ENCODE assay signal across 9 cellular contexts in the genomic region with DNA sequence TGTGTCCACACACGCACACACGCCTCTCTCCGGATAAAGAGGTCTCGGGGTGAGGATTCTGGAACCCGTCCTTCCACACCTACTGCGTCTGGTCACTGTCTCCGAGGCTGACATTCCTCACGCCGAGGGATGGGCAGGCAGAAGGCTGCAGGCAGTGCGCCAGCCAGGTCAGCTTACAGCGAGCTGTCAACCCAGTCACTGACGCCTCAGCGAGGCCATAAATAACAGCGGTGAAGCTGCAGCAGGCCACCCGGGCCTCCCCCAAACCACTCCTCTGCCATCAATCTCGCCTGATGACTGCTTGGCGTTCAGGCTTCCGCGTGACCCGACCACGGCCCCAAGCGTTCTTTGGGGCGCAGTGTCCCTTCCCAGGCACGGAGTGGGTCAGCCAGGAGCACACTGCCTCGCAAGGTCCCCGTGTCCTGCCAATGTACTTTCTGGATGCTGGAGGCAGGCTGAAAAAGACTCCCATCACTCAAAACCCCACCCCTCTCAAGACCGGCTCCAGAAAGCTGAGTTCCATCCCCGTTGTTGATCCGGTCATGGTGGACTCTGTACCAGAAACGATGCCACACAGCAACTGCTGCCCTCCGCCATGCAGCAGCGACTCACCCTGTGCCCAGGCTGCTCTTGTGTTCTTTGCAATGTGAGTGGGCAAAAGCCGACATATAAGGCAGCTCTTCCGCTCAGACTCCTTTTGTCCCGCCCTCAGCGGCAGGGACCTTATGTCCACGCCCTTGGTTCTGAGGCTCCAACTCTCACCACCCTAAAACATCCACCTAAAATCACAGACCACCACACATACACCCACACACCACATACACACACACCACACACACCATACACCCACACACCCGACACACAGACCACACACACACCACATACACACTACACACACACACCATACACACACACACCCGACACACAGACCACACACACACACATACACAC. TPM values are rescaled to one million over a fixed set of nuclear protein-coding genes. Genes with fewer than 3 reads are reported as not detected.
A peak's percentile ranks its signal among the peaks of the same experiment; 100 is the strongest.
DNase-seq lines count a peak whose midpoint lies in the region; ATAC-seq and TF ChIP-seq lines count a peak whose summit lies in the region.
"Had no signal": no experiment of that assay in that cellular context is flagged by ENCODE, and none has a peak within 500 bp of the region (broad histone marks: within the 10 kb centered on the region; RNA-seq: fewer than 3 reads in every experiment).

No MANE protein-coding gene starts in this region.

- H3K9me3 ChIP-seq in CD4-positive, alpha-beta memory T cell (ENCODE audit: control insufficient read depth in 1 of 2, low read length in 2 of 2), result peaks cover 0 to 1% of the 10 kb centered on the region in 2 donors
- no peaks in the 10 kb centered on the region for H3K9me3 ChIP-seq in gastrocnemius medialis

- peaks cover 0 to 8% of the 10 kb centered on the region in 2 donors for H3K27me3 Mint-ChIP-seq in CD4-positive, alpha-beta memory T cell
- peaks cover 11 to 23% (median 14%) of the 10 kb centered on the region in 3 donors for H3K27me3 Mint-ChIP-seq in CD14-positive monocyte (ENCODE audit: low read depth in 3 of 3)

- peaks cover 2 to 7% (median 4%) of the 10 kb centered on the region in 8 donors for H3K9me3 Mint-ChIP-seq in CD4-positive, alpha-beta memory T cell
- H3K9me3 Mint-ChIP-seq in CD14-positive monocyte, result peaks cover 2 to 6% (median 5%) of the 10 kb centered on the region in 7 donors

- CTCF ChIA-PET in CD4-positive, alpha-beta memory T cell (lab: Charles Lee; ENCODE audit: partially characterized antibody), result interaction anchor here (0.7 kb wide), 1 partner anchor 9 kb away, joined by 3 read pairs; no protein-coding TSS in a partner anchor
- CTCF ChIA-PET in HEK293T (lab: Yijun Ruan, JAX), result no interaction called here

- H3K4me3 ChIP-seq in CD4-positive, alpha-beta memory T cell (ENCODE audit: low read length in 2 of 2), result peak overlapping the region; percentile 5 to 21
- H3K4me3 ChIP-seq in WI38 (ENCODE audit: low read depth, low read length), result peak overlapping the region; percentile 35
- H3K4me3 ChIP-seq in gastrocnemius medialis, result peak overlapping the region; percentile 33 to 51 (median 48)

- ATAC-seq in Right ventricle myocardium inferior, result peak; percentile 89
- ATAC-seq in gastrocnemius medialis, result peak; percentile 86 to 89

- H3K27me3 ChIP-seq in CD4-positive, alpha-beta memory T cell (ENCODE audit: insufficient read depth, low read length), result no peaks in the 10 kb centered on the region
- H3K27me3 ChIP-seq in gastrocnemius medialis, result peaks cover 0 to 10% (median 0%) of the 10 kb centered on the region in 3 donors

- H3K36me3 Mint-ChIP-seq in CD4-positive, alpha-beta memory T cell, result peaks cover 0 to 1% of the 10 kb centered on the region in 2 donors
- no peaks in the 10 kb centered on the region for H3K36me3 Mint-ChIP-seq in CD14-positive monocyte

- peaks cover 0 to 8% (median under 1%) of the 10 kb centered on the region in 4 donors for H3K4me1 Mint-ChIP-seq in CD4-positive, alpha-beta memory T cell
- peaks cover 8% of the 10 kb centered on the region for H3K4me1 Mint-ChIP-seq in CD14-positive monocyte

- in situ Hi-C loops in gastrocnemius medialis (cut with MboI; ENCODE audit: low sequenced_read_pairs in 4 of 4), result loop anchor here in 1 of 4 donors (10.0 kb wide), 1 partner anchor 259 kb away; no protein-coding TSS in a partner anchor

- no peak overlapping the region for H3K4me3 Mint-ChIP-seq in CD4-positive, alpha-beta memory T cell
- no peak overlapping the region for H3K4me3 Mint-ChIP-seq in CD14-positive monocyte
- H3K4me3 Mint-ChIP-seq: dendritic cell treated with granulocyte-macrophage colony-stimulating factor and Interleukin-4, amounts not matched to agents 40 ng/mL and 50 ng/mL, for 4 days had no signal

- TF ChIP-seq POLR2A in gastrocnemius medialis (IDR thresholded peaks at IDR 0.05), result peak; percentile 24 to 33

- TF ChIP-seq CTCF in WI38 (IDR thresholded peaks at IDR 0.05; ENCODE audit: low read depth, low read length), result no peak
- no peak for TF ChIP-seq CTCF in gastrocnemius medialis (IDR thresholded peaks at IDR 0.05 in 4 of 5, conservative IDR thresholded peaks at IDR 0.05 in 1 of 5)
- TF ChIP-seq CTCF in CD14-positive monocyte (IDR thresholded peaks at IDR 0.05), result no peak

- POLR2A ChIA-PET in CD4-positive, alpha-beta memory T cell (lab: Charles Lee; ENCODE audit: partially characterized antibody), result no interaction called here
- POLR2A ChIA-PET in HEK293T (lab: Yijun Ruan, JAX), result no interaction called here

- H3K4me1 ChIP-seq in CD4-positive, alpha-beta memory T cell (ENCODE audit: insufficient read depth, low read length), result peaks cover 9% of the 10 kb centered on the region
- H3K4me1 ChIP-seq in gastrocnemius medialis, result peaks cover 7 to 10% of the 10 kb centered on the region in 2 donors

- no peaks in the 10 kb centered on the region for H3K36me3 ChIP-seq in CD4-positive, alpha-beta memory T cell (ENCODE audit: insufficient read depth, low read length)
- no peaks in the 10 kb centered on the region for H3K36me3 ChIP-seq in gastrocnemius medialis

- no peak overlapping the region for H3K27ac Mint-ChIP-seq in CD4-positive, alpha-beta memory T cell
- peak overlapping the region in 1 of 7 donors; percentile 6 for H3K27ac Mint-ChIP-seq in CD14-positive monocyte
- H3K27ac Mint-ChIP-seq: dendritic cell treated with granulocyte-macrophage colony-stimulating factor and Interleukin-4, amounts not matched to agents 40 ng/mL and 50 ng/mL, for 4 days had no signal

- DNase-seq in CD4-positive, alpha-beta memory T cell, result peak in 3 of 5 donors; percentile 18 to 43 (median 43)
- DNase-seq in HEK293T (ENCODE audit: extremely low spot score), result peak; percentile 45
- DNase-seq in Right ventricle myocardium inferior (ENCODE audit: missing footprints), result peak; percentile 88
- DNase-seq in gastrocnemius medialis, result peak; percentile 89 to 94
- no peak for DNase-seq in epidermal melanocyte (ENCODE audit: insufficient read length, low spot score)
- no peak for DNase-seq in Kasumi-1 (lab: John Stamatoyannopoulos, UW)
- no peak for DNase-seq in CD14-positive monocyte (ENCODE audit: low spot score)

- intact Hi-C loops in CD4-positive, alpha-beta memory T cell (cut with micrococcal nuclease), result no loop called here
- intact Hi-C loops in Right ventricle myocardium inferior (cut with DNase I), result loop anchor here (5.0 kb wide), 1 partner anchor 327 kb away; no protein-coding TSS in a partner anchor
- intact Hi-C loops in gastrocnemius medialis (cut with DNase I; ENCODE audit: low total_unique reads), result loop anchor here (2.0 to 5.0 kb wide), 4 partner anchors 47 to 327 kb away; no protein-coding TSS in a partner anchor
- intact Hi-C loops in CD14-positive monocyte (cut with micrococcal nuclease), result no loop called here

- H3K27ac ChIP-seq in CD4-positive, alpha-beta memory T cell (ENCODE audit: low read depth, low read length), result no peak overlapping the region
- peak overlapping the region; percentile 85 to 92 (median 88) for H3K27ac ChIP-seq in gastrocnemius medialis

TF ChIP-seq in HEK293T, 16 proteins besides CTCF, POLR2A, EP300 and RAD21:
- no peak for TF ChIP-seq SUZ12 (IDR thresholded peaks at IDR 0.05)
- TF ChIP-seq, protein P1, sequence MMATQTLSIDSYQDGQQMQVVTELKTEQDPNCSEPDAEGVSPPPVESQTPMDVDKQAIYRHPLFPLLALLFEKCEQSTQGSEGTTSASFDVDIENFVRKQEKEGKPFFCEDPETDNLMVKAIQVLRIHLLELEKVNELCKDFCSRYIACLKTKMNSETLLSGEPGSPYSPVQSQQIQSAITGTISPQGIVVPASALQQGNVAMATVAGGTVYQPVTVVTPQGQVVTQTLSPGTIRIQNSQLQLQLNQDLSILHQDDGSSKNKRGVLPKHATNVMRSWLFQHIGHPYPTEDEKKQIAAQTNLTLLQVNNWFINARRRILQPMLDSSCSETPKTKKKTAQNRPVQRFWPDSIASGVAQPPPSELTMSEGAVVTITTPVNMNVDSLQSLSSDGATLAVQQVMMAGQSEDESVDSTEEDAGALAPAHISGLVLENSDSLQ (IDR thresholded peaks at IDR 0.05), result peak; percentile 94
- no peak for TF ChIP-seq ARNT (IDR thresholded peaks at IDR 0.05)

RNA-seq across cellular contexts. Expression of a gene that starts 27.1 kb away (rescaled TPM):
- not detected for total RNA-seq in CD4-positive, alpha-beta memory T cell
- not detected for polyA plus RNA-seq in CD4-positive, alpha-beta memory T cell
- total RNA-seq in Right ventricle myocardium inferior (2.3 TPM), gastrocnemius medialis (1 to 10 TPM in 1 of 4 donors, under 1 TPM in 1, not detected in 2; 0.46 to 1.1 TPM)
- polyA plus RNA-seq in CD14-positive monocyte, result not detected

RNA-seq across cellular contexts. Expression of a gene that starts 45.5 kb away (rescaled TPM):
- total RNA-seq in CD4-positive, alpha-beta memory T cell, result not detected
- polyA plus RNA-seq in CD4-positive, alpha-beta memory T cell, result not detected
- 0.14 TPM for total RNA-seq in Right ventricle myocardium inferior
- under 1 TPM in 1 of 4 donors, not detected in 3; 0.05 TPM for total RNA-seq in gastrocnemius medialis
- not detected for polyA plus RNA-seq in CD14-positive monocyte

Comparison
In these comparisons a context has a peak if more than half of its experiments do, and no peak if none do; other contexts are left out.
1. DNase-seq: peak in CD4-positive, alpha-beta memory T cell (3 of 5), HEK293T (single experiment), Right ventricle myocardium inferior (single experiment) and gastrocnemius medialis (2 of 2); none in epidermal melanocyte (single experiment), Kasumi-1 (0 of 2) and CD14-positive monocyte (single experiment).
2. intact Hi-C loops: an anchor here in Right ventricle myocardium inferior (5.0 kb wide) and gastrocnemius medialis (2.0 to 5.0 kb wide); none called in CD4-positive, alpha-beta memory T cell and CD14-positive monocyte.
3. Peak in every context shown above with its lines, with median percentiles within 50 percentile points of each other: H3K4me3 ChIP-seq.